ENCODE assay signal across 8 cellular contexts in the genomic region with DNA sequence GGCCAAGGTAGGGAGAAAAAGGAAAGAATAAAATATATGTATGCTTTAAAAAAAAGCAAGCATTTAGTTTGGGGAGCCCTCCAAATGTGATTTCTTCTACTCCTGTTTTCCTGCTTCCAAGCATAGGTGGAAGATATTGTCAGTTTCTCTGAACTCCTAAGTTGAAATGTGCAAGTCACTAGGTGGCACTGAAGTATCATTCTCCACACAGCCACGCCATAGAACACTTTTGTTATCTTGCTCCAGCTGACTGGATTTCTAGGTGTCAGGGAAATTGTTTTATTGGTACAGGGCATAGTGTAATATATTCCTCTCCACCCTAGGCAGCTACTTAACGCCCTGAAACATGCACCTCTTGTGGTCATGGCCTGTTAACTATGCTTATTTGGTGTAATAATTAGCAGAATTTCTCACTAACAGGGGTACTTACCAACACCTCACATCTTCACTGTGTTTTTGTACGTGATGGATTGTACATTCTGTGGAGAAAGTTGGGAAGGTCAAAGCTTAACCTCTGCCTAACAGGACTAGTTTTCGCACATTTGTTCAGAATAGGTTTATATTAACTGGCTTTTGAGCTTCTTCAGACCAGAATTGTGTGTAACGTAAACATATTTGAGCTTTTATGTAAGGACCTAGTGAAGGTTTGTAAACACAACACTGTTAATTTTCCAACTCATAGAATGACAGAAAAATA.
DNase-seq lines count a peak whose midpoint lies in the region; ATAC-seq and TF ChIP-seq lines count a peak whose summit lies in the region.

No MANE protein-coding gene starts in this region.

- H4K20me1 ChIP-seq in mammary epithelial cell (ENCODE audit: insufficient read depth, low read length), result no peaks in the 10 kb centered on the region

- no peaks in the 10 kb centered on the region for H3K36me3 ChIP-seq in mammary epithelial cell (ENCODE audit: insufficient read depth, low read length)
- H3K36me3 ChIP-seq in upper lobe of left lung, result no peaks in the 10 kb centered on the region

- H3K9ac ChIP-seq in mammary epithelial cell (ENCODE audit: insufficient read depth, low read length), result peak overlapping the region; percentile 4

- BruUV-seq in mammary epithelial cell (replicated peaks; lab: Mats Ljungman, UMichigan), result no TSS peak

- DNase-seq in NCI-H82 (lab: John Stamatoyannopoulos, UW) (peak; percentile 48), NCI-H82 treated with DMSO at 0.1 percent for 48 hours (lab: John Stamatoyannopoulos, UW; ENCODE audit: unreplicated experiment) (no peak), NCI-H510A (lab: John Stamatoyannopoulos, UW) (peak; percentile 41), mammary epithelial cell (peak; percentile 72), kidney tubule cell (ENCODE audit: low spot score) (peak; percentile 95), upper lobe of left lung (peak in 1 of 2 donors; percentile 39)

- no peak for TF ChIP-seq EP300 in upper lobe of left lung (IDR thresholded peaks at IDR 0.05)

- peak; percentile 70 to 81 for TF ChIP-seq CTCF in mammary epithelial cell (conservative IDR thresholded peaks at IDR 0.05 in 1 of 2, IDR thresholded peaks at IDR 0.05 in 1 of 2; ENCODE audit: extremely low read depth in 1 of 2, insufficient read depth in 1 of 2, low read depth in 1 of 2, low read length in 2 of 2)
- peak in 3 of 6 experiments; percentile 41 to 62 (median 50) for TF ChIP-seq CTCF in upper lobe of left lung (IDR thresholded peaks at IDR 0.05)

- H3K4me3 ChIP-seq in mammary epithelial cell (replicated peaks in 1 of 3; ENCODE audit: insufficient read depth in 1 of 3, low read depth in 2 of 3, low read length in 3 of 3) (no peak overlapping the region), upper lobe of left lung (no peak overlapping the region)

- H3K4me1 ChIP-seq in mammary epithelial cell (ENCODE audit: insufficient read depth, low read length), result peaks cover 60% of the 10 kb centered on the region
- peaks cover 57 to 80% (median 75%) of the 10 kb centered on the region in 4 donors for H3K4me1 ChIP-seq in upper lobe of left lung

- peak overlapping the region; percentile 61 for H3K4me2 ChIP-seq in mammary epithelial cell (ENCODE audit: insufficient read depth, low read depth, low read length)

- H3K9me3 ChIP-seq in mammary epithelial cell (replicated peaks; ENCODE audit: insufficient read depth, low read length) (no peaks in the 10 kb centered on the region), upper lobe of left lung (no peaks in the 10 kb centered on the region)

- no peak for TF ChIP-seq POLR2A in upper lobe of left lung (IDR thresholded peaks at IDR 0.05)

- 30% methylated on average over 5 of the region's 5 CpGs for whole genome bisulfite sequencing in mammary epithelial cell (ENCODE audit: low coverage, missing lambda C conversion rate)
- 36 to 42% methylated on average over 5 of the region's 5 CpGs for WGBS in upper lobe of left lung, 2 donors

- CTCF ChIA-PET in mammary epithelial cell (lab: Charles Lee; ENCODE audit: low non-redundant PET), result interaction anchor here (0.6 to 0.9 kb wide), 3 partner anchors 119 to 512 kb away, joined by 3 to 6 read pairs (median 3); no protein-coding TSS in a partner anchor

- peaks cover 73% of the 10 kb centered on the region for H3K79me2 ChIP-seq in mammary epithelial cell (ENCODE audit: insufficient read depth, low read length)

- H2AFZ ChIP-seq in mammary epithelial cell (ENCODE audit: low read depth, low read length), result no peak overlapping the region

- peak; percentile 67 for ATAC-seq in HG03159 (IDR thresholded peaks at IDR 0.05; ENCODE audit: unreplicated experiment)
- peak; percentile 60 to 86 for ATAC-seq in upper lobe of left lung (ENCODE audit: low FRiP score in 2 of 2)
- no peak for ATAC-seq in HG03095 (IDR thresholded peaks at IDR 0.05; ENCODE audit: unreplicated experiment)

- H3K27me3 ChIP-seq in mammary epithelial cell (ENCODE audit: insufficient read depth, low read length), result no peaks in the 10 kb centered on the region
- no peaks in the 10 kb centered on the region for H3K27me3 ChIP-seq in upper lobe of left lung

- intact Hi-C loops in mammary epithelial cell (cut with micrococcal nuclease), result loop anchor here (1.0 to 10.0 kb wide), 9 partner anchors 119 to 1482 kb away; a partner anchor contains a TSS

- peak overlapping the region; percentile 11 for H3K27ac ChIP-seq in mammary epithelial cell (ENCODE audit: insufficient read depth, low read depth, low read length)
- H3K27ac ChIP-seq in upper lobe of left lung, result peak overlapping the region; percentile 1 to 37 (median 34)

- dilution Hi-C loops in mammary epithelial cell (cut with HindIII; ENCODE audit: low sequenced_read_pairs), result loop anchor here (10.0 kb wide), 1 partner anchor 1162 kb away; a partner anchor contains a TSS

- in situ Hi-C loops in mammary epithelial cell (cut with MboI; ENCODE audit: low sequenced_read_pairs in 2 of 2), result no loop called here
